ENCODE assay signal across 7 cellular contexts in genomic region chr10:6142186-6142585, GRCh38. TPM values are rescaled to one million over a fixed set of nuclear protein-coding genes. Genes with fewer than 3 reads are reported as not detected.
DNase-seq lines count a peak whose midpoint lies in the region; ATAC-seq and TF ChIP-seq lines count a peak whose summit lies in the region.
"Not testable (repeated sequence)": the region's sequence is repeated elsewhere in the genome, so short reads cannot be mapped to it uniquely, and the experiment has no call there.

No MANE protein-coding gene starts in this region.

- not testable (repeated sequence) for H3K9me3 Mint-ChIP-seq in IgD-negative memory B cell; activated CD4-positive, alpha-beta memory T cell treated with anti-CD3 and anti-CD28 coated beads for 36 hours; activated naive CD4-positive, alpha-beta T cell treated with anti-CD3 and anti-CD28 coated beads, Interleukin-2, amount 50 U/mL, for 72 hours; effector memory CD8-positive, alpha-beta T cell; neural crest cell

- peak; percentile 6 to 32 for ATAC-seq in activated naive CD4-positive, alpha-beta T cell treated with anti-CD3 and anti-CD28 coated beads, Interleukin-2, amount 50 U/mL, for 72 hours
- ATAC-seq in effector memory CD8-positive, alpha-beta T cell (replicated peaks): not testable (repeated sequence)

- H3K4me1 ChIP-seq in BLaER1 treated with 17β-estradiol and CSF1 and Interleukin-3, amounts not matched to agents 10 nM and 100 nM: peaks cover 56 to 76% (median 69%) of the 10 kb centered on the region in 10 experiments
- peaks cover 23% of the 10 kb centered on the region for H3K4me1 ChIP-seq in smooth muscle cell (ENCODE audit: low read depth)

- POLR2A ChIA-PET in activated CD4-positive, alpha-beta memory T cell treated with anti-CD3 and anti-CD28 coated beads for 36 hours (lab: Charles Lee): interaction anchor here (1.0 to 3.6 kb wide), 3 partner anchors 9 to 58 kb away, joined by 3 to 21 read pairs (median 4); no protein-coding TSS in a partner anchor

- CTCF ChIA-PET in activated CD4-positive, alpha-beta memory T cell treated with anti-CD3 and anti-CD28 coated beads for 36 hours (lab: Charles Lee): interaction anchor here (1.2 to 1.4 kb wide), 2 partner anchors 9 to 34 kb away, joined by 3 to 4 read pairs; no protein-coding TSS in a partner anchor

- not testable (repeated sequence) for TF ChIP-seq CTCF in neural crest cell (conservative IDR thresholded peaks at IDR 0.05); smooth muscle cell (IDR thresholded peaks at IDR 0.05; ENCODE audit: borderline replicate concordance, insufficient read depth, poor library complexity, severe bottlenecking)

- H3K9ac ChIP-seq in BLaER1 treated with 17β-estradiol and CSF1 and Interleukin-3, amounts not matched to agents 10 nM and 100 nM; smooth muscle cell (ENCODE audit: low read depth): not testable (repeated sequence)

- H3K4me2 ChIP-seq in BLaER1 treated with 17β-estradiol and CSF1 and Interleukin-3, amounts not matched to agents 10 nM and 100 nM: peak overlapping the region; percentile 57 to 99 (median 97)
- H3K4me2 ChIP-seq in smooth muscle cell: peak overlapping the region; percentile 84

- peaks cover 16 to 23% (median 21%) of the 10 kb centered on the region in 3 donors for H3K4me1 Mint-ChIP-seq in IgD-negative memory B cell
- H3K4me1 Mint-ChIP-seq in activated CD4-positive, alpha-beta memory T cell treated with anti-CD3 and anti-CD28 coated beads for 36 hours (ENCODE audit: low read depth): peaks cover 76% of the 10 kb centered on the region
- peaks cover 45 to 47% of the 10 kb centered on the region in 2 donors for H3K4me1 Mint-ChIP-seq in effector memory CD8-positive, alpha-beta T cell (ENCODE audit: low read depth in 2 of 2)
- H3K4me1 Mint-ChIP-seq in neural crest cell: peaks cover 21% of the 10 kb centered on the region

- DNase-seq in activated CD4-positive, alpha-beta memory T cell treated with anti-CD3 and anti-CD28 coated beads for 36 hours: peak; percentile 53
- DNase-seq in activated naive CD4-positive, alpha-beta T cell treated with anti-CD3 and anti-CD28 coated beads, Interleukin-2, amount 50 U/mL, for 72 hours (ENCODE audit: low spot score in 2 of 2); effector memory CD8-positive, alpha-beta T cell; neural crest cell (ENCODE audit: low read depth, low spot score); smooth muscle cell (lab: John Stamatoyannopoulos, UW; ENCODE audit: unreplicated experiment): not testable (repeated sequence)

- H3K27me3 Mint-ChIP-seq in IgD-negative memory B cell (peaks cover 29% of the 10 kb centered on the region), neural crest cell (ENCODE audit: low read depth) (peaks cover 48% of the 10 kb centered on the region)
- not testable (repeated sequence) for H3K27me3 Mint-ChIP-seq in activated CD4-positive, alpha-beta memory T cell treated with anti-CD3 and anti-CD28 coated beads for 36 hours; effector memory CD8-positive, alpha-beta T cell

- H3K27ac ChIP-seq in BLaER1 treated with 17β-estradiol and CSF1 and Interleukin-3, amounts not matched to agents 10 nM and 100 nM: not testable (repeated sequence)
- H3K27ac ChIP-seq in smooth muscle cell (ENCODE audit: low read depth): peak overlapping the region; percentile 94

- intact Hi-C loops in activated CD4-positive, alpha-beta memory T cell treated with anti-CD3 and anti-CD28 coated beads for 36 hours (cut with micrococcal nuclease): loop anchor here (5.0 to 10.0 kb wide), 2 partner anchors 133 to 165 kb away; partner anchors contain the start of gene IL15RA

- peaks cover 29% of the 10 kb centered on the region for H3K79me2 ChIP-seq in smooth muscle cell (ENCODE audit: low read depth)

- H2AFZ ChIP-seq in smooth muscle cell (ENCODE audit: low read depth): not testable (repeated sequence)

- not testable (repeated sequence) for H3K4me3 ChIP-seq in BLaER1 treated with 17β-estradiol and CSF1 and Interleukin-3, amounts not matched to agents 10 nM and 100 nM
- H3K4me3 ChIP-seq in smooth muscle cell: peak overlapping the region; percentile 42

- H3K27ac Mint-ChIP-seq in IgD-negative memory B cell: peak overlapping the region in 2 of 3 donors; percentile 59 to 84
- peak overlapping the region; percentile 94 for H3K27ac Mint-ChIP-seq in activated CD4-positive, alpha-beta memory T cell treated with anti-CD3 and anti-CD28 coated beads for 36 hours
- H3K27ac Mint-ChIP-seq in activated naive CD4-positive, alpha-beta T cell treated with anti-CD3 and anti-CD28 coated beads, Interleukin-2, amount 50 U/mL, for 72 hours: peak overlapping the region; percentile 90 to 97
- H3K27ac Mint-ChIP-seq in effector memory CD8-positive, alpha-beta T cell: peak overlapping the region in 1 of 2 donors; percentile 89
- not testable (repeated sequence) for H3K27ac Mint-ChIP-seq in neural crest cell (ENCODE audit: unreplicated experiment)

- not testable (repeated sequence) for H3F3A ChIP-seq in smooth muscle cell (ENCODE audit: low read depth)

- H3K36me3 Mint-ChIP-seq in IgD-negative memory B cell; activated CD4-positive, alpha-beta memory T cell treated with anti-CD3 and anti-CD28 coated beads for 36 hours; neural crest cell (ENCODE audit: low read depth): not testable (repeated sequence)
- H3K36me3 Mint-ChIP-seq in activated naive CD4-positive, alpha-beta T cell treated with anti-CD3 and anti-CD28 coated beads, Interleukin-2, amount 50 U/mL, for 72 hours: peaks cover 3 to 18% of the 10 kb centered on the region in 2 donors
- peaks cover 10% of the 10 kb centered on the region for H3K36me3 Mint-ChIP-seq in effector memory CD8-positive, alpha-beta T cell (ENCODE audit: insufficient read depth)

- WGBS in smooth muscle cell (ENCODE audit: low lambda C conversion rate): 71% methylated on average over 7 of the region's 7 CpGs

- H3K4me3 Mint-ChIP-seq in IgD-negative memory B cell (peak overlapping the region; percentile 62 to 94 (median 76)), neural crest cell (peak overlapping the region; percentile 49)
- peak overlapping the region; percentile 73 for H3K4me3 Mint-ChIP-seq in activated CD4-positive, alpha-beta memory T cell treated with anti-CD3 and anti-CD28 coated beads for 36 hours
- peak overlapping the region; percentile 89 to 97 for H3K4me3 Mint-ChIP-seq in effector memory CD8-positive, alpha-beta T cell

- H4K20me1 ChIP-seq in BLaER1 treated with 17β-estradiol and CSF1 and Interleukin-3, amounts not matched to agents 10 nM and 100 nM: peaks cover 14 to 20% (median 17%) of the 10 kb centered on the region in 11 experiments; a peak in 21 of 22 replicates
- H4K20me1 ChIP-seq in smooth muscle cell (ENCODE audit: low read depth): peaks cover 19% of the 10 kb centered on the region

- not testable (repeated sequence) for H3K36me3 ChIP-seq in BLaER1 treated with 17β-estradiol and CSF1 and Interleukin-3, amounts not matched to agents 10 nM and 100 nM; smooth muscle cell (ENCODE audit: low read depth)

- not testable (repeated sequence) for H3K9me3 ChIP-seq in BLaER1 treated with 17β-estradiol and CSF1 and Interleukin-3, amounts not matched to agents 10 nM and 100 nM (replicated peaks in 1 of 11); smooth muscle cell (replicated peaks; ENCODE audit: low read depth)

- H3K27me3 ChIP-seq in BLaER1 treated with 17β-estradiol and CSF1 and Interleukin-3, amounts not matched to agents 10 nM and 100 nM; smooth muscle cell (ENCODE audit: low read depth): not testable (repeated sequence)

RNA-seq across cellular contexts. Expression of gene RBM17, which starts 53.4 kb away (rescaled TPM):
- 118 TPM for polyA plus RNA-seq in IgD-negative memory B cell
- total RNA-seq in activated CD4-positive, alpha-beta memory T cell treated with anti-CD3 and anti-CD28 coated beads for 36 hours: 100 to 1,000 TPM; 151 to 155 TPM
- total RNA-seq in activated naive CD4-positive, alpha-beta T cell treated with anti-CD3 and anti-CD28 coated beads, Interleukin-2, amount 50 U/mL, for 72 hours: 100 to 1,000 TPM; 141 to 227 TPM
- total RNA-seq in neural crest cell: 142 and 156 TPM in 2 replicates
- total RNA-seq in smooth muscle cell: 20.0 and 37.0 TPM in 2 replicates
- polyA plus RNA-seq in smooth muscle cell: 68.3 and 81.2 TPM in 2 replicates
